ENCODE assay signal across 15 cellular contexts in genomic region chr14:39827901-39828655, GRCh38.
DNase-seq lines count a peak whose midpoint lies in the region; ATAC-seq and TF ChIP-seq lines count a peak whose summit lies in the region.
"Had no signal": no experiment of that assay in that cellular context is flagged by ENCODE, and none has a peak within 500 bp of the region (broad histone marks: within the 10 kb centered on the region; RNA-seq: fewer than 3 reads in every experiment).

No MANE protein-coding gene starts in this region.

- H3K27me3 ChIP-seq in hepatocyte = no peaks in the 10 kb centered on the region
- H3K27me3 ChIP-seq: Peyer's patch, stomach had no signal

- no peak for TF ChIP-seq CTCF in hepatocyte (IDR thresholded peaks at IDR 0.05; ENCODE audit: poor library complexity)

- no peak for TF ChIP-seq POLR2A in GM18505 (IDR thresholded peaks at IDR 0.05; ENCODE audit: borderline replicate concordance, extremely low read depth, insufficient read depth, insufficient read length)

- no peaks in the 10 kb centered on the region for H3K9me2 ChIP-seq in hepatocyte (replicated peaks; ENCODE audit: insufficient read depth)

- H3K4me1 ChIP-seq in hepatocyte (ENCODE audit: insufficient read depth) = no peaks in the 10 kb centered on the region
- H3K4me1 ChIP-seq: Peyer's patch, stomach had no signal

- no peaks in the 10 kb centered on the region for H4K20me1 ChIP-seq in hepatocyte (ENCODE audit: insufficient read depth, poor library complexity, severe bottlenecking)

- H3K79me2 ChIP-seq in hepatocyte = no peaks in the 10 kb centered on the region

- peak; percentile 93 for ATAC-seq in GM18505 (IDR thresholded peaks at IDR 0.05; ENCODE audit: unreplicated experiment)
- peak; percentile 94 for ATAC-seq in GM19455 (IDR thresholded peaks at IDR 0.05; ENCODE audit: unreplicated experiment)
- peak; percentile 98 for ATAC-seq in HG02852 (IDR thresholded peaks at IDR 0.05; ENCODE audit: unreplicated experiment)
- ATAC-seq in HG03460 (IDR thresholded peaks at IDR 0.05; ENCODE audit: unreplicated experiment) = peak; percentile 99

- no peak overlapping the region for H2AFZ ChIP-seq in hepatocyte

- DNase-seq in activated CD8-positive, alpha-beta memory T cell treated with anti-CD3 and anti-CD28 coated beads for 24 hours = no peak
- no peak for DNase-seq in COLO668 (lab: John Stamatoyannopoulos, UW; ENCODE audit: unreplicated experiment)
- no peak for DNase-seq in hepatocyte (ENCODE audit: low spot score)
- DNase-seq in NCI-H187 treated with DMSO at 0.1 percent for 48 hours (lab: John Stamatoyannopoulos, UW) = no peak
- DNase-seq: activated CD8-positive, alpha-beta memory T cell treated with anti-CD3 and anti-CD28 coated beads, Interleukin-2, amount 50 U/mL, for 48 hours; hippocampal formation; Peyer's patch; posterior cingulate gyrus; stimulated activated CD4-positive, alpha-beta T cell treated with anti-CD3 and anti-CD28 coated beads, Interleukin-2, amount 100 ng/mL, for 24 hours; stomach; T-helper 9 cell had no signal

- WGBS in hepatocyte (ENCODE audit: low lambda C conversion rate, missing lambda C conversion rate) = 80% methylated on average over 2 of the region's 2 CpGs

- no peak overlapping the region for H3K4me2 ChIP-seq in hepatocyte

- H3K27ac ChIP-seq in hepatocyte = no peak overlapping the region
- H3K27ac ChIP-seq: Peyer's patch, stomach had no signal

- no peak overlapping the region for H3K4me3 ChIP-seq in hepatocyte
- H3K4me3 ChIP-seq: Peyer's patch, stomach had no signal

- H3K36me3 ChIP-seq in hepatocyte (replicated peaks; ENCODE audit: insufficient read depth, low read depth) = no peaks in the 10 kb centered on the region
- H3K36me3 ChIP-seq: Peyer's patch, stomach had no signal

- H3K9me3 ChIP-seq in hepatocyte (ENCODE audit: low read depth) = no peaks in the 10 kb centered on the region
- H3K9me3 ChIP-seq: Peyer's patch had no signal
